ENCODE assay signal across 16 cellular contexts in genomic region chr6:21935142-21935541, GRCh38.
DNase-seq lines count a peak whose midpoint lies in the region; ATAC-seq, FAIRE-seq and TF ChIP-seq lines count a peak whose summit lies in the region.
"Had no signal": no experiment of that assay in that cellular context is flagged by ENCODE, and none has a peak within 500 bp of the region (broad histone marks: within the 10 kb centered on the region; RNA-seq: fewer than 3 reads in every experiment).

No MANE protein-coding gene starts in this region.

- POLR2A ChIA-PET in Caco-2 (lab: Charles Lee) (no interaction called here), HEK293 (lab: Yijun Ruan, JAX) (no interaction called here)

- ATAC-seq in stimulated activated naive CD8-positive, alpha-beta T cell treated with anti-CD3 and anti-CD28 coated beads, Interleukin-15, Interleukin-2, amounts not matched to agents 100 U/mL and 50 U/mL, for 24 hours: no peak
- ATAC-seq in HG02798 (IDR thresholded peaks at IDR 0.05; ENCODE audit: poor library complexity, unreplicated experiment): no peak

- no peaks in the 10 kb centered on the region for H3K79me2 ChIP-seq in astrocyte (ENCODE audit: insufficient read depth, low read length)
- no peaks in the 10 kb centered on the region for H3K79me2 ChIP-seq in osteoblast (ENCODE audit: insufficient read depth, low read length)

- no TSS peak for BruUV-seq in Caco-2 (replicated peaks; lab: Mats Ljungman, UMichigan)

- no peak for TF ChIP-seq CTCF in Caco-2 (IDR thresholded peaks at IDR 0.05; ENCODE audit: insufficient read depth in 1 of 2, low read depth in 1 of 2, low read length in 1 of 2, severe bottlenecking in 1 of 2, unreplicated experiment in 1 of 2)
- TF ChIP-seq CTCF in HEK293 (tag by site-specific recombination; IDR thresholded peaks at IDR 0.05): no peak
- TF ChIP-seq CTCF in astrocyte (IDR thresholded peaks at IDR 0.05; ENCODE audit: insufficient read depth, low read depth, low read length): no peak
- no peak for TF ChIP-seq CTCF in osteoblast (IDR thresholded peaks at IDR 0.05; ENCODE audit: extremely low read depth, low read depth, low read length)

- CTCF ChIA-PET in Caco-2 (lab: Charles Lee): interaction anchor here (0.6 kb wide), 1 partner anchor 710 kb away, joined by 4 read pairs; no protein-coding TSS in a partner anchor
- CTCF ChIA-PET in HEK293 (lab: Yijun Ruan, JAX): interaction anchor here (0.6 to 1.2 kb wide), 3 partner anchors 20 to 341 kb away, joined by 3 to 5 read pairs (median 4); partner anchors contain the start of gene SOX4

- H3K4me1 ChIP-seq in Caco-2: no peaks in the 10 kb centered on the region
- no peaks in the 10 kb centered on the region for H3K4me1 ChIP-seq in HEK293 (ENCODE audit: control insufficient read depth, insufficient read depth, low read length)
- H3K4me1 ChIP-seq in astrocyte (ENCODE audit: insufficient read depth, low read length): no peaks in the 10 kb centered on the region
- H3K4me1 ChIP-seq in osteoblast (ENCODE audit: insufficient read depth, low read length): peaks cover 6% of the 10 kb centered on the region
- H3K4me1 ChIP-seq: A549 had no signal

- peaks cover 6% of the 10 kb centered on the region for H3K36me3 Mint-ChIP-seq in Caco-2 (ENCODE audit: insufficient read depth, unreplicated experiment)
- peaks cover 7% of the 10 kb centered on the region for H3K36me3 Mint-ChIP-seq in astrocyte (ENCODE audit: low read depth, unreplicated experiment)
- H3K36me3 Mint-ChIP-seq: CD4-positive, alpha-beta memory T cell had no signal

- H3K27me3 Mint-ChIP-seq in Caco-2 (ENCODE audit: insufficient read depth, unreplicated experiment) (no peaks in the 10 kb centered on the region), astrocyte (ENCODE audit: low read depth, unreplicated experiment) (no peaks in the 10 kb centered on the region)

- H3K36me3 ChIP-seq in Caco-2 (ENCODE audit: control insufficient read depth, insufficient read depth, low read length) (no peaks in the 10 kb centered on the region), HEK293 (ENCODE audit: control insufficient read depth in 2 of 2, insufficient read depth in 1 of 2, low read length in 2 of 2) (no peaks in the 10 kb centered on the region), astrocyte (ENCODE audit: insufficient read depth, low read length) (no peaks in the 10 kb centered on the region), osteoblast (ENCODE audit: insufficient read depth, low read length) (no peaks in the 10 kb centered on the region)

- H3K27ac ChIP-seq in HEK293 (ENCODE audit: extremely low read depth, low read depth, low read length) (no peak overlapping the region), astrocyte (ENCODE audit: low read depth, low read length) (no peak overlapping the region), osteoblast (ENCODE audit: low read depth, low read length) (peak overlapping the region; percentile 34)
- H3K27ac ChIP-seq: 22Rv1, C4-2B, HL-60 had no signal

- H3K9ac ChIP-seq in astrocyte (ENCODE audit: low read length): no peak overlapping the region

- H3K27me3 ChIP-seq in Caco-2 (replicated peaks; ENCODE audit: control insufficient read depth, insufficient read depth, low read length) (no peaks in the 10 kb centered on the region), astrocyte (ENCODE audit: insufficient read depth, low read length) (no peaks in the 10 kb centered on the region), osteoblast (ENCODE audit: insufficient read depth, low read length) (no peaks in the 10 kb centered on the region)

- no peak for DNase-seq in Caco-2
- no peak for DNase-seq in astrocyte (ENCODE audit: low read depth)
- DNase-seq in osteoblast (ENCODE audit: insufficient read length, low spot score, missing footprints): no peak
- DNase-seq in SHP77 (lab: John Stamatoyannopoulos, UW): no peak
- no peak for DNase-seq in stimulated activated naive CD8-positive, alpha-beta T cell treated with anti-CD3 and anti-CD28 coated beads, Interleukin-15, Interleukin-2, amounts not matched to agents 100 U/mL and 50 U/mL, for 24 hours
- DNase-seq: CD4-positive, alpha-beta memory T cell; DMS 273 treated with DMSO at 0.1 percent for 48 hours; GOT3 had no signal

- H3K4me3 ChIP-seq in Caco-2 (ENCODE audit: low read depth, low read length) (no peak overlapping the region), HEK293 (ENCODE audit: low read depth, low read length) (no peak overlapping the region), astrocyte (ENCODE audit: insufficient read depth, low read depth, low read length) (no peak overlapping the region), osteoblast (ENCODE audit: insufficient read depth, low read length) (no peak overlapping the region)
- H3K4me3 ChIP-seq: A549, K562 had no signal

- H3K4me1 Mint-ChIP-seq in Caco-2 (ENCODE audit: low read depth, unreplicated experiment) (no peaks in the 10 kb centered on the region), astrocyte (ENCODE audit: low read depth, unreplicated experiment) (peaks cover 21% of the 10 kb centered on the region)
- H3K4me1 Mint-ChIP-seq: CD4-positive, alpha-beta memory T cell had no signal

- no peak overlapping the region for H2AFZ ChIP-seq in astrocyte (ENCODE audit: low read depth, low read length)
- H2AFZ ChIP-seq in osteoblast (ENCODE audit: low read length): no peak overlapping the region

- intact Hi-C loops in Caco-2 (cut with micrococcal nuclease; ENCODE audit: unreplicated experiment): no loop called here

- no peaks in the 10 kb centered on the region for H3K9me3 ChIP-seq in Caco-2
- H3K9me3 ChIP-seq in HEK293 (ENCODE audit: control insufficient read depth, insufficient read depth, low read depth, low read length): no peaks in the 10 kb centered on the region; the same call in 1 of the 2 replicates
- H3K9me3 ChIP-seq in astrocyte (ENCODE audit: insufficient read depth, low read depth, low read length): no peaks in the 10 kb centered on the region
- H3K9me3 ChIP-seq in osteoblast (ENCODE audit: low read depth, low read length): no peaks in the 10 kb centered on the region
- H3K9me3 ChIP-seq: A549 had no signal

- no peak overlapping the region for H3K4me2 ChIP-seq in astrocyte (ENCODE audit: low read length)
- H3K4me2 ChIP-seq in osteoblast (ENCODE audit: insufficient read depth, low read length): no peak overlapping the region
- H3K4me2 ChIP-seq: A549 had no signal

- H3K27ac Mint-ChIP-seq in Caco-2 (ENCODE audit: unreplicated experiment): peak overlapping the region; percentile 25
- no peak overlapping the region for H3K27ac Mint-ChIP-seq in astrocyte (ENCODE audit: unreplicated experiment)
- H3K27ac Mint-ChIP-seq: CD4-positive, alpha-beta memory T cell had no signal

- FAIRE-seq in astrocyte (lab: Jason Lieb, UNC): peak; percentile 64
- FAIRE-seq: A549, G401.6 had no signal

- no peaks in the 10 kb centered on the region for H4K20me1 ChIP-seq in astrocyte (ENCODE audit: insufficient read depth, low read length)
- H4K20me1 ChIP-seq in osteoblast (ENCODE audit: insufficient read depth, low read length): no peaks in the 10 kb centered on the region

- H3K9me3 Mint-ChIP-seq in Caco-2 (ENCODE audit: unreplicated experiment): no peaks in the 10 kb centered on the region
- H3K9me3 Mint-ChIP-seq in astrocyte (ENCODE audit: unreplicated experiment): peaks cover 5% of the 10 kb centered on the region

- H3K4me3 Mint-ChIP-seq in Caco-2 (ENCODE audit: unreplicated experiment) (no peak overlapping the region), astrocyte (ENCODE audit: unreplicated experiment) (no peak overlapping the region)
- H3K4me3 Mint-ChIP-seq: CD4-positive, alpha-beta memory T cell had no signal

TF ChIP-seq in HEK293, 187 proteins besides CTCF, POLR2A, EP300 and RAD21 (continues in another document):
- TF ChIP-seq MZF1 (tag by site-specific recombination; IDR thresholded peaks at IDR 0.05; ENCODE audit: borderline replicate concordance): no peak
- no peak for TF ChIP-seq OSR2 (tag by site-specific recombination; IDR thresholded peaks at IDR 0.05)
- TF ChIP-seq ZNF530 (tag by site-specific recombination; IDR thresholded peaks at IDR 0.05; ENCODE audit: low read depth): no peak
- TF ChIP-seq ZNF558 (tag by site-specific recombination; IDR thresholded peaks at IDR 0.05): no peak
- TF ChIP-seq ZNF549 (tag by site-specific recombination; IDR thresholded peaks at IDR 0.05): peak; percentile 53; the same call in 1 of the 2 replicates
- no peak for TF ChIP-seq KLF9 (tag by site-specific recombination; IDR thresholded peaks at IDR 0.05; ENCODE audit: low read depth)
- no peak for TF ChIP-seq ZIC2 (tag by site-specific recombination; IDR thresholded peaks at IDR 0.05)
- TF ChIP-seq ZNF169 (tag by site-specific recombination; IDR thresholded peaks at IDR 0.05): no peak
- 0 out of 2 replicates have a peak, but pooled peaks have one; percentile 39 for TF ChIP-seq ZNF626 (tag by site-specific recombination; IDR thresholded peaks at IDR 0.05)
- TF ChIP-seq ZNF768 (tag by site-specific recombination; IDR thresholded peaks at IDR 0.05): no peak
- no peak for TF ChIP-seq PATZ1 (tag by site-specific recombination; IDR thresholded peaks at IDR 0.05)
- no peak for TF ChIP-seq ZNF426 (tag by site-specific recombination; IDR thresholded peaks at IDR 0.05)
- TF ChIP-seq ZNF747 (tag by site-specific recombination; IDR thresholded peaks at IDR 0.05): no peak
- TF ChIP-seq ZSCAN23 (tag by site-specific recombination; IDR thresholded peaks at IDR 0.05): no peak
- no peak for TF ChIP-seq SP3 (tag by site-specific recombination; IDR thresholded peaks at IDR 0.05)
